In genomic region chr12:52879394-52880351, GRCh38 we compare ENCODE assay signal across 1 cellular context.
TF ChIP-seq lines count a peak whose summit lies in the region.

No MANE protein-coding gene starts in this region.

TF ChIP-seq in K562, 482 proteins besides CTCF, POLR2A, EP300 and RAD21 (continued from another document and continues in another):
- TF ChIP-seq EZH2 (IDR thresholded peaks at IDR 0.05; ENCODE audit: borderline replicate concordance, low read depth, low read length) (no peak), HNRNPK (IDR thresholded peaks at IDR 0.05; ENCODE audit: low read depth, low read length, poor library complexity, severe bottlenecking) (no peak), TEAD4 (IDR thresholded peaks at IDR 0.05; ENCODE audit: low read length) (no peak; the same call in 1 of the 2 replicates), TEAD4 (CRISPR knock-in tag; IDR thresholded peaks at IDR 0.05; ENCODE audit: borderline replicate concordance) (no peak), CREB3 (tag; conservative IDR thresholded peaks at IDR 0.05; ENCODE audit: low read depth) (no peak), ADNP (tag; IDR thresholded peaks at IDR 0.05) (no peak), ZNF589 (CRISPR knock-in tag; IDR thresholded peaks at IDR 0.05; ENCODE audit: low read depth) (no peak), SAP30 (IDR thresholded peaks at IDR 0.05; ENCODE audit: borderline replicate concordance, insufficient read depth, low read depth, low read length, poor library complexity, severe bottlenecking) (no peak), ELF2 (CRISPR knock-in tag; IDR thresholded peaks at IDR 0.05) (no peak), RFX1 (IDR thresholded peaks at IDR 0.05) (no peak), ELF1 (tag; IDR thresholded peaks at IDR 0.05) (peak; percentile 54; the same call in 1 of the 2 replicates), BMI1 (IDR thresholded peaks at IDR 0.05; ENCODE audit: low read length) (no peak), NFXL1 (CRISPR knock-in tag; IDR thresholded peaks at IDR 0.05) (no peak), TCF7 (IDR thresholded peaks at IDR 0.05; ENCODE audit: borderline replicate concordance) (no peak), ZNF174 (CRISPR knock-in tag; IDR thresholded peaks at IDR 0.05) (no peak), KDM1A (IDR thresholded peaks at IDR 0.05) (no peak), CREBBP (IDR thresholded peaks at IDR 0.05; ENCODE audit: low read depth, low read length) (no peak), ZNF165 (CRISPR knock-in tag; IDR thresholded peaks at IDR 0.05; ENCODE audit: borderline replicate concordance) (0 out of 2 replicates have a peak, but pooled peaks have one; percentile 37), JUNB (CRISPR knock-in tag; conservative IDR thresholded peaks at IDR 0.05) (no peak), TBL1XR1 (IDR thresholded peaks at IDR 0.05; ENCODE audit: low read length in 2 of 2) (peak in 1 of 2 experiments; percentile 69; a peak in 1 of 4 replicates), ARID2 (IDR thresholded peaks at IDR 0.05) (peak; percentile 30; the same call in 1 of the 2 replicates), SNIP1 (IDR thresholded peaks at IDR 0.05; ENCODE audit: low read depth) (no peak), ELF4 (CRISPR knock-in tag; IDR thresholded peaks at IDR 0.05) (0 out of 2 replicates have a peak, but pooled peaks have one; percentile 56), GTF2A2 (tag; IDR thresholded peaks at IDR 0.05) (no peak), BRCA1 (IDR thresholded peaks at IDR 0.05) (no peak), BRCA1 (CRISPR knock-in tag; IDR thresholded peaks at IDR 0.05) (no peak), ATF6 (CRISPR knock-in tag; IDR thresholded peaks at IDR 0.05) (no peak), HSF4 (CRISPR knock-in tag; IDR thresholded peaks at IDR 0.05; ENCODE audit: borderline replicate concordance) (no peak), SMC3 (conservative IDR thresholded peaks at IDR 0.05; ENCODE audit: insufficient read depth, low read depth, low read length) (peak; percentile 99), FOXK2 (conservative IDR thresholded peaks at IDR 0.05 in 1 of 2, IDR thresholded peaks at IDR 0.05 in 1 of 2; ENCODE audit: low read depth in 2 of 2) (no peak), BRD4 (IDR thresholded peaks at IDR 0.05) (no peak), DDX20 (tag; IDR thresholded peaks at IDR 0.05; ENCODE audit: low read depth) (no peak), ZNF764 (CRISPR knock-in tag; IDR thresholded peaks at IDR 0.05; ENCODE audit: low read depth) (no peak), MCM3 (IDR thresholded peaks at IDR 0.05) (no peak), EHMT2 (IDR thresholded peaks at IDR 0.05) (no peak), ZNF41 (CRISPR knock-in tag; conservative IDR thresholded peaks at IDR 0.05) (peak; percentile 72; the same call in 1 of the 2 replicates), ZFPM2 (CRISPR knock-in tag; IDR thresholded peaks at IDR 0.05) (no peak), SRSF1 (IDR thresholded peaks at IDR 0.05; ENCODE audit: low read depth, low read length) (no peak), NONO (IDR thresholded peaks at IDR 0.05; ENCODE audit: low read depth in 2 of 2, low read length in 1 of 2) (peak in 1 of 2 experiments; percentile 40; a peak in 1 of 4 replicates), LCOR (CRISPR knock-in tag; IDR thresholded peaks at IDR 0.05) (no peak), RBM15 (IDR thresholded peaks at IDR 0.05; ENCODE audit: insufficient read depth, low read length) (no peak), TAL1 (IDR thresholded peaks at IDR 0.05) (no peak), MIER1 (IDR thresholded peaks at IDR 0.05; ENCODE audit: low read depth) (no peak), TBP (optimal IDR thresholded peaks at IDR 0.05; ENCODE audit: low read depth, low read length) (no peak), ZNF133 (CRISPR knock-in tag; IDR thresholded peaks at IDR 0.05) (no peak), POU5F1 (IDR thresholded peaks at IDR 0.05; ENCODE audit: borderline replicate concordance, low read depth, low read length, partially characterized antibody) (no peak), ZNF785 (CRISPR knock-in tag; IDR thresholded peaks at IDR 0.05) (no peak), RHOXF2B (CRISPR knock-in tag; conservative IDR thresholded peaks at IDR 0.05) (no peak), ZNF212 (CRISPR knock-in tag; IDR thresholded peaks at IDR 0.05) (no peak), CTBP1 (IDR thresholded peaks at IDR 0.05; ENCODE audit: borderline replicate concordance) (peak; percentile 57; the same call in 1 of the 2 replicates), PKNOX1 (IDR thresholded peaks at IDR 0.05) (no peak; the same call in 1 of the 2 replicates), ZNF76 (CRISPR knock-in tag; IDR thresholded peaks at IDR 0.05; ENCODE audit: borderline replicate concordance) (peak; percentile 53; the same call in 1 of the 2 replicates), KAT2B (IDR thresholded peaks at IDR 0.05; ENCODE audit: low read depth, low read length) (peak; percentile 84)
- TF ChIP-seq, protein P1, sequence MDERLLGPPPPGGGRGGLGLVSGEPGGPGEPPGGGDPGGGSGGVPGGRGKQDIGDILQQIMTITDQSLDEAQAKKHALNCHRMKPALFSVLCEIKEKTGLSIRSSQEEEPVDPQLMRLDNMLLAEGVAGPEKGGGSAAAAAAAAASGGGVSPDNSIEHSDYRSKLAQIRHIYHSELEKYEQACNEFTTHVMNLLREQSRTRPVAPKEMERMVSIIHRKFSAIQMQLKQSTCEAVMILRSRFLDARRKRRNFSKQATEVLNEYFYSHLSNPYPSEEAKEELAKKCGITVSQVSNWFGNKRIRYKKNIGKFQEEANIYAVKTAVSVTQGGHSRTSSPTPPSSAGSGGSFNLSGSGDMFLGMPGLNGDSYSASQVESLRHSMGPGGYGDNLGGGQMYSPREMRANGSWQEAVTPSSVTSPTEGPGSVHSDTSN (CRISPR knock-in tag; IDR thresholded peaks at IDR 0.05; ENCODE audit: low read depth) = no peak
- TF ChIP-seq, protein P1 (tag; conservative IDR thresholded peaks at IDR 0.05; ENCODE audit: low read depth) = no peak
- TF ChIP-seq, protein P2, sequence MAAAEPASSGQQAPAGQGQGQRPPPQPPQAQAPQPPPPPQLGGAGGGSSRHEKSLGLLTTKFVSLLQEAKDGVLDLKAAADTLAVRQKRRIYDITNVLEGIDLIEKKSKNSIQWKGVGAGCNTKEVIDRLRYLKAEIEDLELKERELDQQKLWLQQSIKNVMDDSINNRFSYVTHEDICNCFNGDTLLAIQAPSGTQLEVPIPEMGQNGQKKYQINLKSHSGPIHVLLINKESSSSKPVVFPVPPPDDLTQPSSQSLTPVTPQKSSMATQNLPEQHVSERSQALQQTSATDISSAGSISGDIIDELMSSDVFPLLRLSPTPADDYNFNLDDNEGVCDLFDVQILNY (CRISPR knock-in tag; IDR thresholded peaks at IDR 0.05) = no peak
- TF ChIP-seq, protein P3, sequence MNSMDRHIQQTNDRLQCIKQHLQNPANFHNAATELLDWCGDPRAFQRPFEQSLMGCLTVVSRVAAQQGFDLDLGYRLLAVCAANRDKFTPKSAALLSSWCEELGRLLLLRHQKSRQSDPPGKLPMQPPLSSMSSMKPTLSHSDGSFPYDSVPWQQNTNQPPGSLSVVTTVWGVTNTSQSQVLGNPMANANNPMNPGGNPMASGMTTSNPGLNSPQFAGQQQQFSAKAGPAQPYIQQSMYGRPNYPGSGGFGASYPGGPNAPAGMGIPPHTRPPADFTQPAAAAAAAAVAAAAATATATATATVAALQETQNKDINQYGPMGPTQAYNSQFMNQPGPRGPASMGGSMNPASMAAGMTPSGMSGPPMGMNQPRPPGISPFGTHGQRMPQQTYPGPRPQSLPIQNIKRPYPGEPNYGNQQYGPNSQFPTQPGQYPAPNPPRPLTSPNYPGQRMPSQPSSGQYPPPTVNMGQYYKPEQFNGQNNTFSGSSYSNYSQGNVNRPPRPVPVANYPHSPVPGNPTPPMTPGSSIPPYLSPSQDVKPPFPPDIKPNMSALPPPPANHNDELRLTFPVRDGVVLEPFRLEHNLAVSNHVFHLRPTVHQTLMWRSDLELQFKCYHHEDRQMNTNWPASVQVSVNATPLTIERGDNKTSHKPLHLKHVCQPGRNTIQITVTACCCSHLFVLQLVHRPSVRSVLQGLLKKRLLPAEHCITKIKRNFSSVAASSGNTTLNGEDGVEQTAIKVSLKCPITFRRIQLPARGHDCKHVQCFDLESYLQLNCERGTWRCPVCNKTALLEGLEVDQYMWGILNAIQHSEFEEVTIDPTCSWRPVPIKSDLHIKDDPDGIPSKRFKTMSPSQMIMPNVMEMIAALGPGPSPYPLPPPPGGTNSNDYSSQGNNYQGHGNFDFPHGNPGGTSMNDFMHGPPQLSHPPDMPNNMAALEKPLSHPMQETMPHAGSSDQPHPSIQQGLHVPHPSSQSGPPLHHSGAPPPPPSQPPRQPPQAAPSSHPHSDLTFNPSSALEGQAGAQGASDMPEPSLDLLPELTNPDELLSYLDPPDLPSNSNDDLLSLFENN (IDR thresholded peaks at IDR 0.05; ENCODE audit: low read depth in 2 of 2, low read length in 2 of 2) = peak in 1 of 2 experiments; percentile 52; a peak in 1 of 4 replicates
- TF ChIP-seq, protein P4, sequence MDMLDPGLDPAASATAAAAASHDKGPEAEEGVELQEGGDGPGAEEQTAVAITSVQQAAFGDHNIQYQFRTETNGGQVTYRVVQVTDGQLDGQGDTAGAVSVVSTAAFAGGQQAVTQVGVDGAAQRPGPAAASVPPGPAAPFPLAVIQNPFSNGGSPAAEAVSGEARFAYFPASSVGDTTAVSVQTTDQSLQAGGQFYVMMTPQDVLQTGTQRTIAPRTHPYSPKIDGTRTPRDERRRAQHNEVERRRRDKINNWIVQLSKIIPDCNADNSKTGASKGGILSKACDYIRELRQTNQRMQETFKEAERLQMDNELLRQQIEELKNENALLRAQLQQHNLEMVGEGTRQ (CRISPR knock-in tag; IDR thresholded peaks at IDR 0.05) = no peak
- TF ChIP-seq, protein P5, sequence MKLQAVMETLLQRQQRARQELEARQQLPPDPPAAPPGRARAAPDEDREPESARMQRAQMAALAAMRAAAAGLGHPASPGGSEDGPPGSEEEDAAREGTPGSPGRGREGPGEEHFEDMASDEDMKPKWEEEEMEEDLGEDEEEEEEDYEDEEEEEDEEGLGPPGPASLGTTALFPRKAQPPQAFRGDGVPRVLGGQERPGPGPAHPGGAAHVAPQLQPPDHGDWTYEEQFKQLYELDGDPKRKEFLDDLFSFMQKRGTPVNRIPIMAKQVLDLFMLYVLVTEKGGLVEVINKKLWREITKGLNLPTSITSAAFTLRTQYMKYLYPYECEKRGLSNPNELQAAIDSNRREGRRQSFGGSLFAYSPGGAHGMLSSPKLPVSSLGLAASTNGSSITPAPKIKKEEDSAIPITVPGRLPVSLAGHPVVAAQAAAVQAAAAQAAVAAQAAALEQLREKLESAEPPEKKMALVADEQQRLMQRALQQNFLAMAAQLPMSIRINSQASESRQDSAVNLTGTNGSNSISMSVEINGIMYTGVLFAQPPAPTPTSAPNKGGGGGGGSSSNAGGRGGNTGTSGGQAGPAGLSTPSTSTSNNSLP (IDR thresholded peaks at IDR 0.05; ENCODE audit: borderline replicate concordance, low read depth, low read length) = no peak
- TF ChIP-seq, protein P6, sequence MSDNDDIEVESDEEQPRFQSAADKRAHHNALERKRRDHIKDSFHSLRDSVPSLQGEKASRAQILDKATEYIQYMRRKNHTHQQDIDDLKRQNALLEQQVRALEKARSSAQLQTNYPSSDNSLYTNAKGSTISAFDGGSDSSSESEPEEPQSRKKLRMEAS (CRISPR knock-in tag; IDR thresholded peaks at IDR 0.05) = peak; percentile 53; the same call in 1 of the 2 replicates
- TF ChIP-seq, protein P7, sequence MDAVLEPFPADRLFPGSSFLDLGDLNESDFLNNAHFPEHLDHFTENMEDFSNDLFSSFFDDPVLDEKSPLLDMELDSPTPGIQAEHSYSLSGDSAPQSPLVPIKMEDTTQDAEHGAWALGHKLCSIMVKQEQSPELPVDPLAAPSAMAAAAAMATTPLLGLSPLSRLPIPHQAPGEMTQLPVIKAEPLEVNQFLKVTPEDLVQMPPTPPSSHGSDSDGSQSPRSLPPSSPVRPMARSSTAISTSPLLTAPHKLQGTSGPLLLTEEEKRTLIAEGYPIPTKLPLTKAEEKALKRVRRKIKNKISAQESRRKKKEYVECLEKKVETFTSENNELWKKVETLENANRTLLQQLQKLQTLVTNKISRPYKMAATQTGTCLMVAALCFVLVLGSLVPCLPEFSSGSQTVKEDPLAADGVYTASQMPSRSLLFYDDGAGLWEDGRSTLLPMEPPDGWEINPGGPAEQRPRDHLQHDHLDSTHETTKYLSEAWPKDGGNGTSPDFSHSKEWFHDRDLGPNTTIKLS (IDR thresholded peaks at IDR 0.05; ENCODE audit: borderline replicate concordance, low read depth) = no peak
